Comparison of ENCODE assay signal across 14 cellular contexts in genomic region chr12:66548338-66549049, GRCh38.
A peak's percentile ranks its signal among the peaks of the same experiment; 100 is the strongest.
DNase-seq lines count a peak whose midpoint lies in the region; ATAC-seq and TF ChIP-seq lines count a peak whose summit lies in the region.
"Had no signal": no experiment of that assay in that cellular context is flagged by ENCODE, and none has a peak within 500 bp of the region (broad histone marks: within the 10 kb centered on the region; RNA-seq: fewer than 3 reads in every experiment).

No MANE protein-coding gene starts in this region.

- no peaks in the 10 kb centered on the region for H3K4me1 ChIP-seq in A673 (ENCODE audit: insufficient read depth, low read length, poor library complexity, severe bottlenecking)
- H3K4me1 ChIP-seq in endodermal cell (ENCODE audit: control insufficient read depth, insufficient read depth, low read length) = no peaks in the 10 kb centered on the region

- no peaks in the 10 kb centered on the region for H3K9me3 Mint-ChIP-seq in endodermal cell
- H3K9me3 Mint-ChIP-seq: CD4-positive, alpha-beta T cell had no signal

- H3K36me3 Mint-ChIP-seq in endodermal cell (ENCODE audit: low read depth) = no peaks in the 10 kb centered on the region

- TF ChIP-seq CTCF in A673 (conservative IDR thresholded peaks at IDR 0.05; ENCODE audit: low read depth, low read length) = peak; percentile 34; the same call in 1 of the 2 replicates
- TF ChIP-seq CTCF in GM13977 (IDR thresholded peaks at IDR 0.05; ENCODE audit: extremely low read depth, insufficient read depth, missing control alignments) = peak; percentile 38
- 0 out of 2 replicates have a peak, but pooled peaks have one; percentile 13 for TF ChIP-seq CTCF in LNCAP (IDR thresholded peaks at IDR 0.05)
- TF ChIP-seq CTCF in endodermal cell (conservative IDR thresholded peaks at IDR 0.05) = peak; percentile 74

- H3K27me3 ChIP-seq in A673 (replicated peaks; ENCODE audit: insufficient read depth, low read depth, low read length, poor library complexity) (peaks cover 9% of the 10 kb centered on the region), endodermal cell (ENCODE audit: control insufficient read depth, insufficient read depth, low read length, poor library complexity, severe bottlenecking) (no peaks in the 10 kb centered on the region), H7 (ENCODE audit: control insufficient read depth, insufficient read depth, low read length) (no peaks in the 10 kb centered on the region)

- H3K36me3 ChIP-seq in A673 (ENCODE audit: insufficient read depth, low read length, poor library complexity, severe bottlenecking) (no peaks in the 10 kb centered on the region), endodermal cell (ENCODE audit: control insufficient read depth, insufficient read depth, low read length) (no peaks in the 10 kb centered on the region), H7 (replicated peaks; ENCODE audit: control insufficient read depth, insufficient read depth, low read length) (no peaks in the 10 kb centered on the region)

- no peak overlapping the region for H3K9ac ChIP-seq in endodermal cell (ENCODE audit: extremely low read depth, low read length, poor library complexity, severe bottlenecking)

- POLR2A ChIA-PET in A673 (lab: Charles Lee; ENCODE audit: low non-redundant PET) = no interaction called here

- no peak overlapping the region for H3K4me3 Mint-ChIP-seq in endodermal cell
- H3K4me3 Mint-ChIP-seq: CD4-positive, alpha-beta T cell had no signal

- no peak overlapping the region for H3K27ac ChIP-seq in A673 (ENCODE audit: low read depth, low read length, poor library complexity, severe bottlenecking)
- no peak overlapping the region for H3K27ac ChIP-seq in endodermal cell (ENCODE audit: low read depth, low read length)
- H3K27ac ChIP-seq: skin epidermis had no signal

- WGBS in endodermal cell (ENCODE audit: insufficient coverage in 1 of 2, insufficient read length in 1 of 2), 2 experiments = 94 to 96% methylated on average over 2 of the region's 4 CpGs

- no peak for DNase-seq in A673 (ENCODE audit: low spot score)
- DNase-seq in GM13977 (ENCODE audit: low spot score) = no peak
- DNase-seq in endodermal cell = no peak
- DNase-seq in T-helper 1 cell = no peak
- DNase-seq in H7 = no peak
- DNase-seq in stimulated activated CD8-positive, alpha-beta memory T cell treated with anti-CD3 and anti-CD28 coated beads, Interleukin-4, amount 100 ng/mL, for 48 hours = no peak
- DNase-seq: activated T-cell treated with anti-CD3 and anti-CD28 coated beads, Interleukin-2, amount 50 U/mL, for 1 hour; CD4-positive, alpha-beta T cell; central memory CD4-positive, alpha-beta T cell; mesenchymal stem cell; T-helper 2 cell had no signal

- H3K9me3 ChIP-seq in A673 (ENCODE audit: low read depth, low read length, poor library complexity, severe bottlenecking) = no peaks in the 10 kb centered on the region
- H3K9me3 ChIP-seq in endodermal cell (ENCODE audit: control insufficient read depth, low read length) = no peaks in the 10 kb centered on the region

- CTCF ChIA-PET in A673 (lab: Charles Lee) = no interaction called here

- no peak overlapping the region for H3K27ac Mint-ChIP-seq in endodermal cell
- H3K27ac Mint-ChIP-seq: CD4-positive, alpha-beta T cell had no signal

- intact Hi-C loops in A673 (cut with micrococcal nuclease; ENCODE audit: unreplicated experiment) = no loop called here

- H3K4me3 ChIP-seq in A673 (ENCODE audit: low read depth, low read length, poor library complexity, severe bottlenecking) (no peak overlapping the region), endodermal cell (ENCODE audit: low read length) (no peak overlapping the region), H7 (ENCODE audit: insufficient read depth, low read depth, low read length) (no peak overlapping the region)
- H3K4me3 ChIP-seq: skin epidermis had no signal

- BruUV-seq in A673 (replicated peaks; lab: Mats Ljungman, UMichigan) = no TSS peak

- no peak for ATAC-seq in GM19452 (IDR thresholded peaks at IDR 0.05; ENCODE audit: unreplicated experiment)

- in situ Hi-C loops in GM13977 (cut with MboI; ENCODE audit: low pct_unique_long_range_greater_than_20kb, low sequenced_read_pairs, unreplicated experiment) = no loop called here

- H3K4me1 Mint-ChIP-seq in endodermal cell = no peaks in the 10 kb centered on the region

- no peaks in the 10 kb centered on the region for H3K27me3 Mint-ChIP-seq in endodermal cell (ENCODE audit: insufficient read depth)
- H3K27me3 Mint-ChIP-seq: CD4-positive, alpha-beta T cell had no signal

Comparison
In these comparisons a context has a peak if more than half of its experiments do, and no peak if none do; other contexts are left out.
1. CTCF ChIP-seq: peak in every context shown above with its lines; median percentile 74 in endodermal cell; 38 in GM13977; 34 in A673; 13 in LNCAP.